In the genomic region with DNA sequence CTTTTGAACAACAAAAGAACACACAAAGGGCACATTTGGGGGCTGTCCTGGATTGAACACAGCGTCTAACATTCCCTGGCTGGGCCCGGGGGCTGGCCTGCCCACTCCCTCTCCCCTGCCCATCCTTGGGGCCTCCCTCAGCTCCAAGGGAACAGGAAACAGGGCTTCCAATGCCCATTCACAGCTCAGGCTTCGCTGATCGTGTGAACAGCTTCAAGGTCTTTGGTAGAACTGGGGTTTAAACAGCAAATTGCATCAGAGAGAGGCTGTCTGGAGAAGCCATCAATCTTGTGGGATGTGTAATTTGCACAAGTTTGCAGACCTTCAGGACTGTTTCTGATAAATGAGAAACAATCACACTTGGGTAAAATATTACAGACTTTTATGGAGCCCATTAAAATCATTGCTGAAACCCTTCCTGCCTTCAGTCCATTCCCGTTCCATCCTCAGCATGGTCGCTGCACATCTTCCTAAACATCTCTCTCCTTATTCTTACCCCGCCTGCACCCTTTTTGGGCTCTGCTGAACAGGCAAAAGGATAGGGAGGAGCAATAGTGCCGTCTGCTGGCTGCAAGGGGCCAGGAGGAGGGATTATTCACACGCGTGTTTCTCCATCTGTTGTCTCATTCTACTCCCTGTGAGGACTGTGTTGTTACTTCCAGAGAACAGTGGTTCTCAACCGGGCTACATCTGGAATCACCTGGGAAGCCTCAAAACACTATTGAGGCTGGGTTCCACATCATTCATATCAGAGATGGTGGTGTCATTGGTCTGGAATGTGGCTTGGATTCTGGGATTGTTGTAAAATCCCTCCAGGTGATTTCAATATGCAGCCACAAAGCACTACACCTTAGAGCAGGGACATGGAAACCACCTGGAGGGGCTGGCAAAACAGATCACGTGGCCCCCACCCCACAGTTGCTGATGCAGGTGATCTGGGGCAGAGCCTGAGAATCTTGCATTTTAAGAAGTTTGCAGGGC, we compare ENCODE assay signal across 11 cellular contexts.
DNase-seq lines count a peak whose midpoint lies in the region; ATAC-seq and TF ChIP-seq lines count a peak whose summit lies in the region.
"Had no signal": no experiment of that assay in that cellular context is flagged by ENCODE, and none has a peak within 500 bp of the region (broad histone marks: within the 10 kb centered on the region; RNA-seq: fewer than 3 reads in every experiment).

No MANE protein-coding gene starts in this region.

- H3K36me3 ChIP-seq in brain microvascular endothelial cell (replicated peaks) (no peaks in the 10 kb centered on the region), neural progenitor cell (no peaks in the 10 kb centered on the region)
- H3K36me3 ChIP-seq: cardiac muscle cell, upper lobe of left lung had no signal

- H3K27ac Mint-ChIP-seq in neural progenitor cell, result no peak overlapping the region
- no peak overlapping the region for H3K27ac Mint-ChIP-seq in activated CD8-positive, alpha-beta memory T cell treated with anti-CD3 and anti-CD28 coated beads, Interleukin-2, amount 10 ng/mL, durations not matched to agents 7 days and 5 days
- H3K27ac Mint-ChIP-seq: naive B cell had no signal

- H3K4me1 ChIP-seq in neural progenitor cell, result peaks cover 4% of the 10 kb centered on the region
- H3K4me1 ChIP-seq: upper lobe of left lung had no signal

- TF ChIP-seq CTCF in GM10248 (IDR thresholded peaks at IDR 0.05; ENCODE audit: control extremely low read depth, extremely low read depth, low read depth, missing control alignments) (peak; percentile 21), brain microvascular endothelial cell (IDR thresholded peaks at IDR 0.05; ENCODE audit: low read depth, low read length, missing control alignments) (peak; percentile 56), neural progenitor cell (IDR thresholded peaks at IDR 0.05) (peak; percentile 45)

- ATAC-seq in GM19397 (IDR thresholded peaks at IDR 0.05; ENCODE audit: unreplicated experiment), result no peak
- no peak for ATAC-seq in activated CD8-positive, alpha-beta memory T cell treated with anti-CD3 and anti-CD28 coated beads, Interleukin-2, amount 10 ng/mL, durations not matched to agents 7 days and 5 days

- H3K27me3 Mint-ChIP-seq in neural progenitor cell (ENCODE audit: insufficient read depth, low read depth), result peaks cover 5% of the 10 kb centered on the region
- H3K27me3 Mint-ChIP-seq in activated CD8-positive, alpha-beta memory T cell treated with anti-CD3 and anti-CD28 coated beads, Interleukin-2, amount 10 ng/mL, durations not matched to agents 7 days and 5 days, result no peaks in the 10 kb centered on the region

- H3K4me1 Mint-ChIP-seq in neural progenitor cell, result peaks cover 29% of the 10 kb centered on the region
- no peaks in the 10 kb centered on the region for H3K4me1 Mint-ChIP-seq in activated CD8-positive, alpha-beta memory T cell treated with anti-CD3 and anti-CD28 coated beads, Interleukin-2, amount 10 ng/mL, durations not matched to agents 7 days and 5 days
- H3K4me1 Mint-ChIP-seq: naive B cell had no signal

- H3K79me2 ChIP-seq in neural progenitor cell (ENCODE audit: low read depth), result no peaks in the 10 kb centered on the region

- H3K27me3 ChIP-seq in brain microvascular endothelial cell (replicated peaks) (no peaks in the 10 kb centered on the region), neural progenitor cell (no peaks in the 10 kb centered on the region)
- H3K27me3 ChIP-seq: cardiac muscle cell, upper lobe of left lung had no signal

- H3K9me3 ChIP-seq in neural progenitor cell (ENCODE audit: low read depth), result no peaks in the 10 kb centered on the region
- H3K9me3 ChIP-seq: upper lobe of left lung had no signal

- no peak overlapping the region for H3K4me3 Mint-ChIP-seq in neural progenitor cell
- no peak overlapping the region for H3K4me3 Mint-ChIP-seq in activated CD8-positive, alpha-beta memory T cell treated with anti-CD3 and anti-CD28 coated beads, Interleukin-2, amount 10 ng/mL, durations not matched to agents 7 days and 5 days
- H3K4me3 Mint-ChIP-seq: naive B cell had no signal

- H3K36me3 Mint-ChIP-seq in neural progenitor cell, result no peaks in the 10 kb centered on the region
- H3K36me3 Mint-ChIP-seq in activated CD8-positive, alpha-beta memory T cell treated with anti-CD3 and anti-CD28 coated beads, Interleukin-2, amount 10 ng/mL, durations not matched to agents 7 days and 5 days, result no peaks in the 10 kb centered on the region
- H3K36me3 Mint-ChIP-seq: naive B cell had no signal

- CTCF ChIA-PET in GM10248 (lab: Yijun Ruan, JAX), result interaction anchor here (1.0 to 2.3 kb wide), 3 partner anchors 10 to 114 kb away, joined by 3 to 6 read pairs (median 3); no protein-coding TSS in a partner anchor
- CTCF ChIA-PET in activated CD8-positive, alpha-beta memory T cell treated with anti-CD3 and anti-CD28 coated beads, Interleukin-2, amount 10 ng/mL, durations not matched to agents 7 days and 5 days (lab: Charles Lee), result no interaction called here

- no peak for DNase-seq in GM10248 (ENCODE audit: extremely low spot score)
- peak; percentile 16 for DNase-seq in NCI-H1105 (lab: John Stamatoyannopoulos, UW)
- no peak for DNase-seq in brain microvascular endothelial cell
- DNase-seq in neural progenitor cell (ENCODE audit: low spot score), result peak; percentile 24
- DNase-seq in stimulated activated CD4-positive, alpha-beta T cell treated with anti-CD3 and anti-CD28 coated beads, Interleukin-2, amount 100 ng/mL, for 48 hours, result no peak
- no peak for DNase-seq in activated CD8-positive, alpha-beta memory T cell treated with anti-CD3 and anti-CD28 coated beads, Interleukin-2, amount 50 U/mL, for 48 hours
- DNase-seq in activated CD8-positive, alpha-beta memory T cell treated with anti-CD3 and anti-CD28 coated beads, Interleukin-2, amount 10 ng/mL, durations not matched to agents 7 days and 5 days, result no peak
- DNase-seq: naive B cell had no signal

- H4K20me1 ChIP-seq in neural progenitor cell (ENCODE audit: low read depth), result no peaks in the 10 kb centered on the region

- H3K9me3 Mint-ChIP-seq in neural progenitor cell, result no peaks in the 10 kb centered on the region
- no peaks in the 10 kb centered on the region for H3K9me3 Mint-ChIP-seq in activated CD8-positive, alpha-beta memory T cell treated with anti-CD3 and anti-CD28 coated beads, Interleukin-2, amount 10 ng/mL, durations not matched to agents 7 days and 5 days (ENCODE audit: low read depth)

- POLR2A ChIA-PET in GM10248 (lab: Yijun Ruan, JAX), result no interaction called here

- no peaks in the 10 kb centered on the region for H3F3A ChIP-seq in neural progenitor cell (ENCODE audit: low read depth)

- no peak overlapping the region for H3K9ac ChIP-seq in neural progenitor cell

- H3K27ac ChIP-seq in brain microvascular endothelial cell (no peak overlapping the region), neural progenitor cell (no peak overlapping the region)
- H3K27ac ChIP-seq: cardiac muscle cell, upper lobe of left lung had no signal

- peak overlapping the region; percentile 63 for H2AFZ ChIP-seq in neural progenitor cell (replicated peaks)

- no peak overlapping the region for H3K4me3 ChIP-seq in brain microvascular endothelial cell (ENCODE audit: low read depth, low read length)
- no peak overlapping the region for H3K4me3 ChIP-seq in neural progenitor cell
- H3K4me3 ChIP-seq: cardiac muscle cell, upper lobe of left lung had no signal

- in situ Hi-C loops in brain microvascular endothelial cell (cut with HindIII; ENCODE audit: low pct_ligation_motif_present, low sequenced_read_pairs), result no loop called here

- H3K4me2 ChIP-seq in neural progenitor cell, result no peak overlapping the region

Comparison
In these comparisons a context has a peak if more than half of its experiments do, and no peak if none do; other contexts are left out.
1. DNase-seq: peak in NCI-H1105 (single experiment) and neural progenitor cell (single experiment); none in GM10248 (single experiment), brain microvascular endothelial cell (single experiment), stimulated activated CD4-positive, alpha-beta T cell treated with anti-CD3 and anti-CD28 coated beads, Interleukin-2, amount 100 ng/mL, for 48 hours (0 of 2), activated CD8-positive, alpha-beta memory T cell treated with anti-CD3 and anti-CD28 coated beads, Interleukin-2, amount 50 U/mL, for 48 hours (single experiment) and activated CD8-positive, alpha-beta memory T cell treated with anti-CD3 and anti-CD28 coated beads, Interleukin-2, amount 10 ng/mL, durations not matched to agents 7 days and 5 days (single experiment).
2. Peak in every context shown above with its lines, with median percentiles within 50 percentile points of each other: CTCF ChIP-seq.